In genomic region chr9:34988218-34989055, GRCh38 we compare ENCODE assay signal across 8 cellular contexts. TPM values are rescaled to one million over a fixed set of nuclear protein-coding genes. Genes with fewer than 3 reads are reported as not detected.
DNase-seq lines count a peak whose midpoint lies in the region; ATAC-seq, FAIRE-seq and TF ChIP-seq lines count a peak whose summit lies in the region.

No MANE protein-coding gene starts in this region.

- no peak for FAIRE-seq in small intestine (lab: Jason Lieb, UNC)

- H3K27ac ChIP-seq in caudate nucleus (ENCODE audit: low read depth, low read length): peak overlapping the region; percentile 89
- H3K27ac ChIP-seq in liver (ENCODE audit: low read depth in 1 of 2, low read length in 2 of 2): peak overlapping the region; percentile 78 to 91
- peak overlapping the region in 1 of 2 donors; percentile 84 for H3K27ac ChIP-seq in small intestine (ENCODE audit: low read depth in 1 of 2, low read length in 1 of 2)

- ATAC-seq in GM18867 (IDR thresholded peaks at IDR 0.05; ENCODE audit: unreplicated experiment): no peak

- H3K27me3 ChIP-seq in liver (ENCODE audit: control insufficient read depth in 4 of 4, insufficient read depth in 4 of 4, low read length in 3 of 4): no peaks in the 10 kb centered on the region
- no peaks in the 10 kb centered on the region for H3K27me3 ChIP-seq in small intestine (ENCODE audit: control insufficient read depth in 2 of 2, insufficient read depth in 2 of 2, low read length in 2 of 2)

- TF ChIP-seq CTCF in GM12875 (IDR thresholded peaks at IDR 0.05; ENCODE audit: borderline replicate concordance, insufficient read depth, low read depth, low read length): 0 out of 2 replicates have a peak, but pooled peaks have one; percentile 4
- no peak for TF ChIP-seq CTCF in liver (IDR thresholded peaks at IDR 0.05; ENCODE audit: low read depth, low read length, missing input control)

- peaks cover 2 to 15% (median 6%) of the 10 kb centered on the region in 4 donors for H3K4me1 ChIP-seq in liver (ENCODE audit: control insufficient read depth in 4 of 4, insufficient read depth in 4 of 4, low read length in 3 of 4)
- no peaks in the 10 kb centered on the region for H3K4me1 ChIP-seq in small intestine (ENCODE audit: control insufficient read depth in 2 of 2, insufficient read depth in 1 of 2, low read depth in 1 of 2, low read length in 1 of 2)

- H3K36me3 ChIP-seq in liver (ENCODE audit: control insufficient read depth in 4 of 4, insufficient read depth in 3 of 4, low read depth in 1 of 4, low read length in 3 of 4) (no peaks in the 10 kb centered on the region), small intestine (ENCODE audit: control insufficient read depth in 2 of 2, insufficient read depth in 2 of 2, low read length in 2 of 2) (no peaks in the 10 kb centered on the region)

- no peak for TF ChIP-seq RAD21 in liver (IDR thresholded peaks at IDR 0.05)

- peak overlapping the region; percentile 75 for H3K4me3 ChIP-seq in GM12875 (ENCODE audit: low read depth, low read length)
- H3K4me3 ChIP-seq in liver (ENCODE audit: low read depth in 1 of 3, low read length in 3 of 3): peak overlapping the region; percentile 44 to 90 (median 82)
- peak overlapping the region in 1 of 2 donors; percentile 51 for H3K4me3 ChIP-seq in small intestine (ENCODE audit: low read depth in 1 of 2, low read length in 2 of 2)

- H3K9me3 ChIP-seq in liver (ENCODE audit: control insufficient read depth in 4 of 4, low read length in 3 of 4) (no peaks in the 10 kb centered on the region), small intestine (ENCODE audit: control insufficient read depth, low read depth) (no peaks in the 10 kb centered on the region)

- WGBS in liver: 29% methylated on average over 29 of the region's 29 CpGs
- 9 to 19% (median 15%) methylated on average over 28 to 29 of the region's 29 CpGs for WGBS in small intestine, 3 donors

- peak overlapping the region; percentile 78 to 84 for H3K9ac ChIP-seq in liver (ENCODE audit: low read depth in 1 of 2, low read length in 2 of 2)

- peak; percentile 41 for DNase-seq in SK-N-DZ (ENCODE audit: low spot score)
- DNase-seq in caudate nucleus (lab: John Stamatoyannopoulos, UW): peak in 53 of 61 donors; percentile 13 to 94 (median 54)
- peak; percentile 45 for DNase-seq in stimulated activated CD8-positive, alpha-beta memory T cell treated with anti-CD3 and anti-CD28 coated beads, Interleukin-12 subunit alpha, Interleukin-12 subunit beta, amount 100 ng/mL, for 4 hours (ENCODE audit: low read depth)
- DNase-seq in small intestine: no peak
- DNase-seq in GM19240 (ENCODE audit: insufficient read length, low spot score): no peak

TF ChIP-seq in liver, 16 proteins besides CTCF, POLR2A, EP300 and RAD21:
- no peak for TF ChIP-seq YY1 (IDR thresholded peaks at IDR 0.05)
- no peak for TF ChIP-seq FOXA2 (IDR thresholded peaks at IDR 0.05)
- TF ChIP-seq RXRA (IDR thresholded peaks at IDR 0.05): no peak
- no peak for TF ChIP-seq JUND (IDR thresholded peaks at IDR 0.05)
- no peak for TF ChIP-seq NR2F2 (IDR thresholded peaks at IDR 0.05)
- no peak for TF ChIP-seq HNF4A (conservative IDR thresholded peaks at IDR 0.05)
- no peak for TF ChIP-seq HNF4G (IDR thresholded peaks at IDR 0.05)
- no peak for TF ChIP-seq ATF3 (IDR thresholded peaks at IDR 0.05)
- no peak for TF ChIP-seq MAX (IDR thresholded peaks at IDR 0.05)
- no peak for TF ChIP-seq EGR1 (IDR thresholded peaks at IDR 0.05; ENCODE audit: low read depth in 2 of 2)
- no peak for TF ChIP-seq REST (IDR thresholded peaks at IDR 0.05)
- TF ChIP-seq TAF1 (conservative IDR thresholded peaks at IDR 0.05): no peak
- TF ChIP-seq ZBTB33 (IDR thresholded peaks at IDR 0.05): no peak

RNA-seq across cellular contexts. Expression of gene DNAJB5, which starts 1.1 kb away (rescaled TPM):
- polyA plus RNA-seq in SK-N-DZ (2014; cell fraction: cytosol; rRNA removed): 20.8 and 20.9 TPM in 2 replicates
- 10.5 and 15.5 TPM in 2 replicates for polyA plus RNA-seq in SK-N-DZ (2014; cell fraction: nucleus; rRNA removed)
- 1 to 10 TPM; 1.4 to 2.1 TPM for total RNA-seq in liver
- polyA plus RNA-seq in liver: 1 to 10 TPM in 1 of 2 donors, under 1 TPM in 1; 0.76 to 2.3 TPM
- polyA plus RNA-seq in small intestine: 1 to 10 TPM; 2.2 to 6.8 (median 5.4) TPM

RNA-seq across cellular contexts. Expression of gene PHF24, which starts 30.4 kb away (rescaled TPM):
- not detected in 2 replicates for polyA plus RNA-seq in SK-N-DZ (2014; cell fraction: cytosol; rRNA removed)
- 0.07 TPM in 1 of 2 replicates, not detected in the other for polyA plus RNA-seq in SK-N-DZ (2014; cell fraction: nucleus; rRNA removed)
- total RNA-seq in liver: under 1 TPM; 0.05 to 0.17 TPM
- polyA plus RNA-seq in liver (under 1 TPM; 0.01 to 0.03 TPM), small intestine (under 1 TPM in 1 of 3 donors, not detected in 2; 0.39 TPM)

Comparison
In these comparisons a context has a peak if more than half of its experiments do, and no peak if none do; other contexts are left out.
1. DNase-seq: peak in SK-N-DZ (single experiment), caudate nucleus (53 of 61) and stimulated activated CD8-positive, alpha-beta memory T cell treated with anti-CD3 and anti-CD28 coated beads, Interleukin-12 subunit alpha, Interleukin-12 subunit beta, amount 100 ng/mL, for 4 hours (single experiment); none in small intestine (single experiment) and GM19240 (single experiment).